Comparison of ENCODE assay signal across 8 cellular contexts in genomic region chr15:77542491-77543001, GRCh38.
DNase-seq lines count a peak whose midpoint lies in the region; ATAC-seq and TF ChIP-seq lines count a peak whose summit lies in the region.

No MANE protein-coding gene starts in this region.

- H3K27me3 ChIP-seq in MG63 (no peaks in the 10 kb centered on the region), neuron (ENCODE audit: insufficient read depth, low read length) (no peaks in the 10 kb centered on the region)

- peak overlapping the region; percentile 25 for H3K27ac Mint-ChIP-seq in MCF 10A (ENCODE audit: low read depth, unreplicated experiment)

- no peak for TF ChIP-seq CTCF in MCF 10A (IDR thresholded peaks at IDR 0.05; ENCODE audit: unreplicated experiment)

- no peaks in the 10 kb centered on the region for H3K27me3 Mint-ChIP-seq in MCF 10A (ENCODE audit: insufficient read depth, unreplicated experiment)

- no peaks in the 10 kb centered on the region for H3K9me3 Mint-ChIP-seq in MCF 10A (ENCODE audit: unreplicated experiment)

- no TSS peak for BruUV-seq in MCF 10A (replicated peaks; lab: Mats Ljungman, UMichigan)

- H3K9me3 ChIP-seq in MG63 (no peaks in the 10 kb centered on the region), neuron (ENCODE audit: low read length) (peaks cover 4% of the 10 kb centered on the region)

- peaks cover 19% of the 10 kb centered on the region for H3K4me1 Mint-ChIP-seq in MCF 10A (ENCODE audit: insufficient read depth, unreplicated experiment)

- H3K4me3 ChIP-seq in MG63 (peak overlapping the region; percentile 34), neuron (ENCODE audit: low read length) (no peak overlapping the region)

- CTCF ChIA-PET in MCF 10A (lab: Yijun Ruan, JAX): interaction anchor here (0.5 to 8.7 kb wide), 43 partner anchors 10 to 521 kb away, joined by 3 to 82 read pairs (median 5); no protein-coding TSS in a partner anchor

- H3K36me3 Mint-ChIP-seq in MCF 10A (ENCODE audit: insufficient read depth, unreplicated experiment): no peaks in the 10 kb centered on the region

- peak overlapping the region; percentile 39 for H2AFZ ChIP-seq in neuron (ENCODE audit: low read depth, low read length)

- H3K36me3 ChIP-seq in MG63: no peaks in the 10 kb centered on the region
- H3K36me3 ChIP-seq in neuron (ENCODE audit: insufficient read depth, low read length): no peaks in the 10 kb centered on the region

- POLR2A ChIA-PET in MCF 10A (lab: Yijun Ruan, JAX): interaction anchor here (1.0 to 2.1 kb wide), 7 partner anchors 45 to 601 kb away, joined by 3 to 11 read pairs (median 5); partner anchors contain the start of gene HMG20A

- intact Hi-C loops in MCF 10A (cut with micrococcal nuclease): loop anchor here (1.0 to 2.0 kb wide), 5 partner anchors 46 to 518 kb away; partner anchors contain the start of genes HMG20A and PEAK1

- ATAC-seq in GM21717 (IDR thresholded peaks at IDR 0.05; ENCODE audit: unreplicated experiment): no peak

- DNase-seq in COLO829 (ENCODE audit: low spot score) (peak; percentile 6), MG63 (peak; percentile 82), MCF 10A (ENCODE audit: unreplicated experiment) (peak; percentile 37), SKM-1 (lab: John Stamatoyannopoulos, UW; ENCODE audit: unreplicated experiment) (no peak), NCI-H1105 (lab: John Stamatoyannopoulos, UW) (no peak)
- DNase-seq in activated CD4-positive, alpha-beta T cell treated with anti-CD3 and anti-CD28 coated beads for 4 hours: no peak

- H3K4me3 Mint-ChIP-seq in MCF 10A (ENCODE audit: unreplicated experiment): peak overlapping the region; percentile 63

- peaks cover 47% of the 10 kb centered on the region for H3K4me1 ChIP-seq in neuron (ENCODE audit: insufficient read depth, low read length)

Comparison
In these comparisons a context has a peak if more than half of its experiments do, and no peak if none do; other contexts are left out.
1. DNase-seq: peak in COLO829 (single experiment), MG63 (single experiment) and MCF 10A (single experiment); none in SKM-1 (single experiment), NCI-H1105 (single experiment) and activated CD4-positive, alpha-beta T cell treated with anti-CD3 and anti-CD28 coated beads for 4 hours (0 of 2).